ENCODE assay signal across 16 cellular contexts in the genomic region with DNA sequence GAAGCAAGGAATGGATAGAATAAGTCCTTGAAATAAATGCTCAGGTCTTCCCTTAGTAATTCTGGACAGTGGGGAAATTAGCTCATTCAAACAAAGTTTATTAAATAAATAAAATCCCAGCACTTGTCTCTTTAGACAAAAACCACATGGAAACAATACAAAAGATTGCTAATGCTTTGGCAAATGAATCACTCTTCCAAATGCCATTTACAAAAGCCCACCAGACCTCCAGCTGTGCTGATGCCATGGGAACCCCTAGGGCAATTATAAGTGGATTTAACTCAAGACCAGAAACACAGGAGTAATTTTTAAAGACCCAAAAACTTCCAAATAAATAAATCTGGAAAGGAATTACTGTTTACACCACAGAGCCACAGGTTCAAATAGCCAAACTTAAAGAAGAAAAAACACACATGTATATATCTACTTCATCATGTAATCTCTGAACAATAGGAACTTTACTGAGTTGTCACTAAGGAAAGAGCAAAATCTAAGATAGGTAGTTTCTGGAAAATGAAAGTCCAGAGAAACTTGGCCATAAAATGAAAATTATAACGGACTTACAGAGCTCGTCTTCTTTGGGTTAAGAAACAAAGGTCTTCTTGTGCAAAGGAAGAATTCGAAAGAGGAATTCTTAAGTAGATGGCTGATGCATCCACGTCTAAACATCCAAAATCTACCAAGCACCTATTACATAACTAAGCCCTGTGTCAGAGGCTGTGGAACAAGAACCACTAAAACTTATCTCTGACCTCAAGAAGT.
DNase-seq lines count a peak whose midpoint lies in the region; ATAC-seq, FAIRE-seq and TF ChIP-seq lines count a peak whose summit lies in the region.
"Had no signal": no experiment of that assay in that cellular context is flagged by ENCODE, and none has a peak within 500 bp of the region (broad histone marks: within the 10 kb centered on the region; RNA-seq: fewer than 3 reads in every experiment).

No MANE protein-coding gene starts in this region.

- POLR2A ChIA-PET in K562 (lab: Yijun Ruan, JAX): interaction anchor here (1.2 kb wide), 1 partner anchor 11 kb away, joined by 3 read pairs; no protein-coding TSS in a partner anchor

- H3K27me3 ChIP-seq in HAP-1 (ENCODE audit: low read depth) (no peaks in the 10 kb centered on the region), K562 (ENCODE audit: control insufficient read depth in 2 of 2, insufficient read depth in 2 of 2, low read length in 2 of 2) (no peaks in the 10 kb centered on the region)
- H3K27me3 ChIP-seq: stomach had no signal

- no peak for TF ChIP-seq POLR2A in K562 (conservative IDR thresholded peaks at IDR 0.05)

- no peak overlapping the region for H3K9ac ChIP-seq in K562 (ENCODE audit: insufficient read depth in 1 of 2, low read depth in 2 of 2, low read length in 2 of 2)

- H3K4me3 Mint-ChIP-seq in activated T-cell treated with anti-CD3 and anti-CD28 coated beads, Interleukin-2, amount 50 U/mL, for 4 hours: no peak overlapping the region

- peaks cover 10% of the 10 kb centered on the region for H3K36me3 Mint-ChIP-seq in activated T-cell treated with anti-CD3 and anti-CD28 coated beads, Interleukin-2, amount 50 U/mL, for 4 hours (ENCODE audit: insufficient read depth)

- H2AFZ ChIP-seq in K562 (ENCODE audit: low read depth, low read length): no peak overlapping the region

- intact Hi-C loops in K562 (cut with micrococcal nuclease): no loop called here

- CTCF ChIA-PET in K562 (lab: Yijun Ruan, JAX; ENCODE audit: low intra/inter-chr PET ratio): no interaction called here

- H3K27ac ChIP-seq in K562 (ENCODE audit: extremely low read depth, low read depth, low read length): no peak overlapping the region
- H3K27ac ChIP-seq: stomach had no signal

- in situ Hi-C loops in HAP-1 (cut with MboI; ENCODE audit: low sequenced_read_pairs): no loop called here
- in situ Hi-C loops in K562 (cut with MboI): no loop called here

- no TSS peak for BruUV-seq in K562 (replicated peaks; lab: Mats Ljungman, UMichigan)

- DNase-seq in HAP-1 (ENCODE audit: low spot score in 2 of 2): peak; percentile 53 to 57
- DNase-seq in NOMO-1 (lab: John Stamatoyannopoulos, UW; ENCODE audit: unreplicated experiment in 2 of 2): peak; percentile 49 to 69
- no peak for DNase-seq in K562 (ENCODE audit: extremely low read depth in 1 of 4, low spot score in 3 of 4)
- peak; percentile 36 for DNase-seq in myocyte (ENCODE audit: low read depth)
- DNase-seq in activated T-cell treated with anti-CD3 and anti-CD28 coated beads, Interleukin-2, amount 50 U/mL, for 4 hours: no peak
- DNase-seq in NCI-H2196 (lab: John Stamatoyannopoulos, UW; ENCODE audit: unreplicated experiment): no peak
- DNase-seq in effector CD8-positive, alpha-beta T cell (lab: John Stamatoyannopoulos, UW): no peak
- DNase-seq: activated gamma-delta T cell treated with Interleukin-2 at 50 U/mL for 16 hours; cerebellar nuclear complex; GOT3; KG1; NCI-H226; nucleus accumbens; stimulated activated CD4-positive, alpha-beta T cell treated with anti-CD3 and anti-CD28 coated beads, Interleukin-2, amount 100 ng/mL, for 24 hours; stomach had no signal

- 21% methylated on average over 4 of the region's 4 CpGs for WGBS in K562 (ENCODE audit: insufficient coverage, low coverage, missing lambda C conversion rate)

- 0 out of 2 replicates have a peak, but pooled peaks cover 3% of the 10 kb centered on the region for H3K4me1 ChIP-seq in HAP-1
- H3K4me1 ChIP-seq in K562 (replicated peaks in 1 of 2; ENCODE audit: control insufficient read depth in 2 of 2, insufficient read depth in 2 of 2, low read length in 2 of 2): peaks cover 11 to 65% of the 10 kb centered on the region in 2 experiments

- H3K27me3 Mint-ChIP-seq in activated T-cell treated with anti-CD3 and anti-CD28 coated beads, Interleukin-2, amount 50 U/mL, for 4 hours (ENCODE audit: low read depth): no peaks in the 10 kb centered on the region

- H3K9me1 ChIP-seq in K562 (ENCODE audit: control insufficient read depth, insufficient read depth, low read length): no peaks in the 10 kb centered on the region

- TF ChIP-seq RAD21 in K562 (CRISPR knock-in tag; conservative IDR thresholded peaks at IDR 0.05 in 1 of 2, IDR thresholded peaks at IDR 0.05 in 1 of 2): no peak

- FAIRE-seq in K562 (lab: Jason Lieb, UNC): no peak

- H3K36me3 ChIP-seq in HAP-1 (replicated peaks) (no peaks in the 10 kb centered on the region), K562 (ENCODE audit: control insufficient read depth, insufficient read depth, low read length) (peaks cover 5% of the 10 kb centered on the region; the same call in 2 of the 3 replicates)
- H3K36me3 ChIP-seq: stomach had no signal

- no peaks in the 10 kb centered on the region for H3K4me1 Mint-ChIP-seq in activated T-cell treated with anti-CD3 and anti-CD28 coated beads, Interleukin-2, amount 50 U/mL, for 4 hours (ENCODE audit: low read depth)

- peaks cover 26% of the 10 kb centered on the region; the same call in 2 of the 3 replicates for H3K79me2 ChIP-seq in K562 (ENCODE audit: control insufficient read depth, insufficient read depth, low read length)

- H3K4me3 ChIP-seq in HAP-1 (no peak overlapping the region), K562 (no peak overlapping the region)
- H3K4me3 ChIP-seq: stomach had no signal

- no peak overlapping the region for H3K4me2 ChIP-seq in K562 (ENCODE audit: insufficient read depth, low read length)

- H4K20me1 ChIP-seq in K562 (replicated peaks; ENCODE audit: control insufficient read depth, insufficient read depth, low read length): no peaks in the 10 kb centered on the region

- no peaks in the 10 kb centered on the region for H3K9me3 ChIP-seq in HAP-1
- H3K9me3 ChIP-seq in K562 (replicated peaks; ENCODE audit: control insufficient read depth, insufficient read depth, low read depth, low read length): no peaks in the 10 kb centered on the region
- H3K9me3 ChIP-seq: stomach had no signal

- TF ChIP-seq CTCF in K562 (IDR thresholded peaks at IDR 0.05 in 2 of 3, conservative IDR thresholded peaks at IDR 0.05 in 1 of 3; ENCODE audit: insufficient read depth in 2 of 3, low read depth in 1 of 3, low read length in 3 of 3): no peak

- TF ChIP-seq EP300 in K562 (IDR thresholded peaks at IDR 0.05; ENCODE audit: low read length): no peak

- H3K9me3 Mint-ChIP-seq in activated T-cell treated with anti-CD3 and anti-CD28 coated beads, Interleukin-2, amount 50 U/mL, for 4 hours: no peaks in the 10 kb centered on the region

- ATAC-seq in K562: no peak
- ATAC-seq in activated T-cell treated with anti-CD3 and anti-CD28 coated beads, Interleukin-2, amount 50 U/mL, for 4 hours: no peak
- ATAC-seq in HG02763 (IDR thresholded peaks at IDR 0.05; ENCODE audit: unreplicated experiment): no peak

TF ChIP-seq in K562, 482 proteins besides CTCF, POLR2A, EP300 and RAD21 (continues in another document):
- TF ChIP-seq MBD2 (IDR thresholded peaks at IDR 0.05; ENCODE audit: borderline replicate concordance, low read depth): no peak
- no peak for TF ChIP-seq FOXK1 (CRISPR knock-in tag; IDR thresholded peaks at IDR 0.05; ENCODE audit: borderline replicate concordance)
- 0 out of 2 replicates have a peak, but pooled peaks have one; percentile 4 for TF ChIP-seq NFIX (CRISPR knock-in tag; IDR thresholded peaks at IDR 0.05; ENCODE audit: low read depth)
- TF ChIP-seq PKNOX1 (IDR thresholded peaks at IDR 0.05): no peak
- TF ChIP-seq VEZF1 (CRISPR knock-in tag; IDR thresholded peaks at IDR 0.05): no peak
- TF ChIP-seq, protein P1, sequence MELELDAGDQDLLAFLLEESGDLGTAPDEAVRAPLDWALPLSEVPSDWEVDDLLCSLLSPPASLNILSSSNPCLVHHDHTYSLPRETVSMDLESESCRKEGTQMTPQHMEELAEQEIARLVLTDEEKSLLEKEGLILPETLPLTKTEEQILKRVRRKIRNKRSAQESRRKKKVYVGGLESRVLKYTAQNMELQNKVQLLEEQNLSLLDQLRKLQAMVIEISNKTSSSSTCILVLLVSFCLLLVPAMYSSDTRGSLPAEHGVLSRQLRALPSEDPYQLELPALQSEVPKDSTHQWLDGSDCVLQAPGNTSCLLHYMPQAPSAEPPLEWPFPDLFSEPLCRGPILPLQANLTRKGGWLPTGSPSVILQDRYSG (tag; conservative IDR thresholded peaks at IDR 0.05; ENCODE audit: low read depth): no peak
- 0 out of 2 replicates have a peak, but pooled peaks have one; percentile 46 for TF ChIP-seq ZNF644 (tag; IDR thresholded peaks at IDR 0.05; ENCODE audit: low read depth)
- TF ChIP-seq RBM22 (IDR thresholded peaks at IDR 0.05; ENCODE audit: low read depth, low read length, poor library complexity, severe bottlenecking): no peak

Comparison
In these comparisons a context has a peak if more than half of its experiments do, and no peak if none do; other contexts are left out.
1. DNase-seq: peak in HAP-1 (2 of 2), NOMO-1 (2 of 2) and myocyte (single experiment); none in K562 (0 of 4), activated T-cell treated with anti-CD3 and anti-CD28 coated beads, Interleukin-2, amount 50 U/mL, for 4 hours (single experiment), NCI-H2196 (single experiment) and effector CD8-positive, alpha-beta T cell (single experiment).